In genomic region chr11:58637367-58637766, GRCh38 we compare ENCODE assay signal across 16 cellular contexts. TPM values are rescaled to one million over a fixed set of nuclear protein-coding genes. Genes with fewer than 3 reads are reported as not detected.
DNase-seq lines count a peak whose midpoint lies in the region; ATAC-seq and TF ChIP-seq lines count a peak whose summit lies in the region.
"Had no signal": no experiment of that assay in that cellular context is flagged by ENCODE, and none has a peak within 500 bp of the region (broad histone marks: within the 10 kb centered on the region; RNA-seq: fewer than 3 reads in every experiment).

No MANE protein-coding gene starts in this region.

- H3K27me3 Mint-ChIP-seq in dendritic cell treated with granulocyte-macrophage colony-stimulating factor and Interleukin-4, amounts not matched to agents 40 ng/mL and 50 ng/mL, for 4 days: no peaks in the 10 kb centered on the region
- H3K27me3 Mint-ChIP-seq: B cell; CD4-positive, alpha-beta T cell; IgD-negative memory B cell had no signal

- intact Hi-C loops in dendritic cell treated with granulocyte-macrophage colony-stimulating factor and Interleukin-4, amounts not matched to agents 40 ng/mL and 50 ng/mL, for 4 days (cut with micrococcal nuclease): no loop called here
- intact Hi-C loops in gastrocnemius medialis (cut with DNase I; ENCODE audit: low total_unique reads) (no loop called here), spleen (cut with DNase I; ENCODE audit: low total_unique reads) (no loop called here), body of pancreas (cut with DNase I) (no loop called here)

- peaks cover 27% of the 10 kb centered on the region for H3K4me1 Mint-ChIP-seq in dendritic cell treated with granulocyte-macrophage colony-stimulating factor and Interleukin-4, amounts not matched to agents 40 ng/mL and 50 ng/mL, for 4 days (ENCODE audit: low read depth)

- H3K36me3 ChIP-seq in gastrocnemius medialis (no peaks in the 10 kb centered on the region), spleen (no peaks in the 10 kb centered on the region), body of pancreas (replicated peaks in 1 of 2; ENCODE audit: insufficient read depth in 1 of 2, low read depth in 2 of 2) (no peaks in the 10 kb centered on the region)

- no peak overlapping the region for H3K4me3 Mint-ChIP-seq in dendritic cell treated with granulocyte-macrophage colony-stimulating factor and Interleukin-4, amounts not matched to agents 40 ng/mL and 50 ng/mL, for 4 days
- H3K4me3 Mint-ChIP-seq: B cell; CD4-positive, alpha-beta T cell; IgD-negative memory B cell had no signal

- H3K9me3 Mint-ChIP-seq in dendritic cell treated with granulocyte-macrophage colony-stimulating factor and Interleukin-4, amounts not matched to agents 40 ng/mL and 50 ng/mL, for 4 days: no peaks in the 10 kb centered on the region
- H3K9me3 Mint-ChIP-seq: CD4-positive, alpha-beta T cell; IgD-negative memory B cell had no signal

- H3K36me3 Mint-ChIP-seq in dendritic cell treated with granulocyte-macrophage colony-stimulating factor and Interleukin-4, amounts not matched to agents 40 ng/mL and 50 ng/mL, for 4 days (ENCODE audit: low read depth): no peaks in the 10 kb centered on the region
- H3K36me3 Mint-ChIP-seq: IgD-negative memory B cell had no signal

- H3K9me3 ChIP-seq in gastrocnemius medialis (no peaks in the 10 kb centered on the region), spleen (no peaks in the 10 kb centered on the region), body of pancreas (no peaks in the 10 kb centered on the region)

- H3K27ac ChIP-seq in foreskin keratinocyte (no peak overlapping the region), gastrocnemius medialis (no peak overlapping the region), spleen (no peak overlapping the region), body of pancreas (no peak overlapping the region)
- H3K27ac ChIP-seq: GM23248 had no signal

- TF ChIP-seq CTCF in foreskin keratinocyte (conservative IDR thresholded peaks at IDR 0.05): no peak
- no peak for TF ChIP-seq CTCF in gastrocnemius medialis (IDR thresholded peaks at IDR 0.05 in 4 of 5, conservative IDR thresholded peaks at IDR 0.05 in 1 of 5)
- no peak for TF ChIP-seq CTCF in spleen (IDR thresholded peaks at IDR 0.05 in 8 of 11, conservative IDR thresholded peaks at IDR 0.05 in 3 of 11)
- no peak for TF ChIP-seq CTCF in body of pancreas (IDR thresholded peaks at IDR 0.05)

- no peaks in the 10 kb centered on the region for H3K4me1 ChIP-seq in foreskin keratinocyte
- H3K4me1 ChIP-seq in gastrocnemius medialis: peaks cover 5 to 10% of the 10 kb centered on the region in 2 donors
- H3K4me1 ChIP-seq in spleen: peaks cover 14 to 23% (median 18%) of the 10 kb centered on the region in 6 donors
- H3K4me1 ChIP-seq in body of pancreas: peaks cover 28% of the 10 kb centered on the region

- H3K27ac Mint-ChIP-seq in dendritic cell treated with granulocyte-macrophage colony-stimulating factor and Interleukin-4, amounts not matched to agents 40 ng/mL and 50 ng/mL, for 4 days: peak overlapping the region; percentile 45
- H3K27ac Mint-ChIP-seq: B cell; CD4-positive, alpha-beta T cell; IgD-negative memory B cell had no signal

- 71 to 87% (median 74%) methylated on average over 2 of the region's 2 CpGs for WGBS in spleen, 5 donors
- 74 to 80% methylated on average over 2 of the region's 2 CpGs for WGBS in body of pancreas, 2 donors

- DNase-seq in Caki2 (ENCODE audit: low read depth) (peak; percentile 25), DMS79 treated with DMSO at 0.1 percent for 48 hours (lab: John Stamatoyannopoulos, UW) (peak; percentile 65), foreskin keratinocyte (no peak), gastrocnemius medialis (no peak), spleen (no peak), Kasumi-1 (lab: John Stamatoyannopoulos, UW) (no peak), body of pancreas (no peak)
- DNase-seq: C1 segment of cervical spinal cord; CD4-positive, alpha-beta T cell; DND-41; GDM1; GM23248 had no signal

- peaks cover 3% of the 10 kb centered on the region for H3K27me3 ChIP-seq in foreskin keratinocyte
- no peaks in the 10 kb centered on the region for H3K27me3 ChIP-seq in gastrocnemius medialis
- no peaks in the 10 kb centered on the region for H3K27me3 ChIP-seq in spleen (replicated peaks in 1 of 7)
- no peaks in the 10 kb centered on the region for H3K27me3 ChIP-seq in body of pancreas

- no peak for TF ChIP-seq POLR2A in gastrocnemius medialis (IDR thresholded peaks at IDR 0.05)
- no peak for TF ChIP-seq POLR2A in spleen (IDR thresholded peaks at IDR 0.05)
- TF ChIP-seq POLR2A in body of pancreas (IDR thresholded peaks at IDR 0.05): no peak

- H3K4me3 ChIP-seq in gastrocnemius medialis (no peak overlapping the region), spleen (no peak overlapping the region), body of pancreas (no peak overlapping the region)
- H3K4me3 ChIP-seq: GM23248 had no signal

- ATAC-seq in foreskin keratinocyte (peak; percentile 69), gastrocnemius medialis (no peak), body of pancreas (no peak)
- ATAC-seq: HCT116 had no signal

- in situ Hi-C loops in Caki2 (cut with HindIII; ENCODE audit: low pct_unique_long_range_greater_than_20kb, low sequenced_read_pairs) (no loop called here), gastrocnemius medialis (cut with MboI; ENCODE audit: low sequenced_read_pairs in 4 of 4) (loop anchor here in 1 of 4 donors (25.0 kb wide), 1 partner anchor 500 kb away; the partner anchor contains the start of gene FAM111A)

RNA-seq across cellular contexts. Expression of gene CNTF, which starts 14.9 kb away (rescaled TPM):
- total RNA-seq in Caki2 (2014; rRNA removed; shearing (Covaris generic); ENCODE audit: low replicate concordance): 0.44 TPM in 1 of 2 replicates, not detected in the other
- total RNA-seq in foreskin keratinocyte (1.6 and 1.7 TPM in 2 replicates), gastrocnemius medialis (1 to 10 TPM; 3.2 to 8.5 (median 4.0) TPM), spleen (1 to 10 TPM; 1.1 to 3.7 (median 2.0) TPM), body of pancreas (1 to 10 TPM in 1 of 2 donors, under 1 TPM in 1; 0.66 to 1.3 TPM)
- polyA plus RNA-seq in foreskin keratinocyte (0.16 and 0.21 TPM in 2 replicates), spleen (under 1 TPM; 0.09 to 0.32 (median 0.11) TPM)

RNA-seq across cellular contexts. Expression of gene ZFP91, which starts 58.5 kb away (rescaled TPM):
- total RNA-seq in Caki2 (2014; rRNA removed; shearing (Covaris generic); ENCODE audit: low replicate concordance): 26.6 and 26.8 TPM in 2 replicates
- total RNA-seq in foreskin keratinocyte (55.5 and 59.0 TPM in 2 replicates), gastrocnemius medialis (10 to 100 TPM; 59.0 to 94.7 (median 90.6) TPM), spleen (10 to 100 TPM; 42.9 to 53.4 (median 49.4) TPM), body of pancreas (10 to 100 TPM; 25.4 to 25.7 TPM)
- polyA plus RNA-seq in foreskin keratinocyte (14.5 and 18.1 TPM in 2 replicates), spleen (10 to 100 TPM; 10.1 to 17.5 (median 10.2) TPM)

Comparison
In these comparisons a context has a peak if more than half of its experiments do, and no peak if none do; other contexts are left out.
1. DNase-seq: peak in Caki2 (single experiment) and DMS79 treated with DMSO at 0.1 percent for 48 hours (single experiment); none in foreskin keratinocyte (0 of 2), gastrocnemius medialis (0 of 2), spleen (single experiment), Kasumi-1 (0 of 2) and body of pancreas (0 of 4).